Comparison of ENCODE assay signal across 10 cellular contexts in the genomic region with DNA sequence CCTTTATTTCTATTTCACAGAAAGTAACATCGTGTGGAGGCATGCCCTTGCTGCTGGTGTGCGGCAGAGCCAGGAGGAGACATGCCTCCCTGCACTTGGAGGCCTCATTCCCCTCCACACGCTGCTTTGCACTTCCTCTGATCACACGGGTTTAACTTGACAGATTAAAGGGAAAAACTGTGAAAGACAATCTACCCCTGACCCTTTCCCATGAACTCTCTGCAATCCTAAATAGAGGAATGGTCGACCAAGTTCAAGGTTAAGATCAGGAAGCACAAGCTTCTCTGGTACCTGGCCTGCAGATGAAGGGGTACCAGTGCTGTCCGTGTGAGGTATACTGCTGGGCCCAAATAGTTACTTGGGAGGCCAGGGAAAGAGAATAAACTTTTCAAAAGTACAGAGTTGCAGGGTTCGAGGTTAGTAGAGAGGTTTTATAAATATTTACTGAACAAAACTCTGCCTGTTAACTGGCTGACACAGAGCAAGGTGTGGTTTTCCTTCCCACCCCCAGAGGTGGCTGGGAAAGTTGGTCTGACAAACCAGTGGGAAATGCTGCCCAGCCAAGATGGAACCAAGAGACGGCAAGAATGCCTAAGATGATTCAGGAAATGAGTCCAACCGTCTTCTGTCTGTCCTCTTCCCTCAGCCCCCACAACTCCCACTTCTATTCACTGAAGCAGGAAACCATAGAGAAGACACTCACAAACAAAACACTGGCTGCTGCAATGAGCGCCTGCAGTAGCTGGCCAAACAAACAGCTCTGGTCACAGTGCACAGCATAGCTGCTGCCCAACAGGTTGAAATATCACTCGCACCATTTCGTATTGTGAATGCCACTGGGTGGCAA.
DNase-seq lines count a peak whose midpoint lies in the region; TF ChIP-seq lines count a peak whose summit lies in the region.
"Had no signal": no experiment of that assay in that cellular context is flagged by ENCODE, and none has a peak within 500 bp of the region (broad histone marks: within the 10 kb centered on the region; RNA-seq: fewer than 3 reads in every experiment).

No MANE protein-coding gene starts in this region.

- peak; percentile 57 for DNase-seq in MCF 10A (ENCODE audit: unreplicated experiment)
- no peak for DNase-seq in breast epithelium (ENCODE audit: low spot score in 2 of 2)
- peak; percentile 97 for DNase-seq in M059J (ENCODE audit: low read depth)
- no peak for DNase-seq in esophagus squamous epithelium (lab: John Stamatoyannopoulos, UW)
- DNase-seq in transverse colon = no peak
- no peak for DNase-seq in NCI-H524 treated with DMSO at 0.1 percent for 48 hours (lab: John Stamatoyannopoulos, UW)
- no peak for DNase-seq in left ventricle myocardium inferior
- DNase-seq in uterus = no peak
- DNase-seq: AML-193 had no signal

- WGBS in esophagus squamous epithelium, 2 donors = 21 to 31% methylated on average over 11 to 12 of the region's 12 CpGs
- 25 to 41% methylated on average over 3 to 12 of the region's 12 CpGs for WGBS in transverse colon (ENCODE audit: low coverage in 1 of 2), 2 donors

- peaks cover 24% of the 10 kb centered on the region for H3K36me3 Mint-ChIP-seq in MCF 10A (ENCODE audit: insufficient read depth, unreplicated experiment)

- H3K27ac ChIP-seq in breast epithelium (no peak overlapping the region), esophagus squamous epithelium (peak overlapping the region in 3 of 4 donors; percentile 7 to 37 (median 34)), transverse colon (peak overlapping the region in 3 of 4 donors; percentile 64 to 68 (median 64)), left ventricle myocardium inferior (replicated peaks) (no peak overlapping the region), uterus (no peak overlapping the region)
- H3K27ac ChIP-seq: parathyroid adenoma had no signal

- H3K27me3 Mint-ChIP-seq in MCF 10A (ENCODE audit: insufficient read depth, unreplicated experiment) = no peaks in the 10 kb centered on the region

- in situ Hi-C loops in transverse colon (cut with MboI; ENCODE audit: low pct_ligation_motif_present in 1 of 4, low pct_unique_long_range_greater_than_20kb in 1 of 4, low sequenced_read_pairs in 3 of 4) = no loop called here

- TF ChIP-seq CTCF in MCF 10A (IDR thresholded peaks at IDR 0.05; ENCODE audit: unreplicated experiment) (no peak), breast epithelium (IDR thresholded peaks at IDR 0.05) (no peak), esophagus squamous epithelium (IDR thresholded peaks at IDR 0.05) (no peak), transverse colon (IDR thresholded peaks at IDR 0.05) (peak in 1 of 5 experiments; percentile 10), left ventricle myocardium inferior (IDR thresholded peaks at IDR 0.05; ENCODE audit: borderline replicate concordance) (no peak), uterus (IDR thresholded peaks at IDR 0.05) (no peak)

- no peak overlapping the region for H3K4me3 Mint-ChIP-seq in MCF 10A (ENCODE audit: unreplicated experiment)

- H3K36me3 ChIP-seq in breast epithelium = no peaks in the 10 kb centered on the region
- H3K36me3 ChIP-seq in esophagus squamous epithelium = no peaks in the 10 kb centered on the region
- no peaks in the 10 kb centered on the region for H3K36me3 ChIP-seq in transverse colon
- H3K36me3 ChIP-seq in left ventricle myocardium inferior = no peaks in the 10 kb centered on the region
- no peaks in the 10 kb centered on the region for H3K36me3 ChIP-seq in uterus

- no peaks in the 10 kb centered on the region for H3K27me3 ChIP-seq in breast epithelium
- no peaks in the 10 kb centered on the region for H3K27me3 ChIP-seq in esophagus squamous epithelium
- H3K27me3 ChIP-seq in transverse colon = no peaks in the 10 kb centered on the region
- no peaks in the 10 kb centered on the region for H3K27me3 ChIP-seq in left ventricle myocardium inferior (ENCODE audit: low read depth)
- no peaks in the 10 kb centered on the region for H3K27me3 ChIP-seq in uterus

- H3K27ac Mint-ChIP-seq in MCF 10A (ENCODE audit: low read depth, unreplicated experiment) = no peak overlapping the region

- H3K9me3 Mint-ChIP-seq in MCF 10A (ENCODE audit: unreplicated experiment) = no peaks in the 10 kb centered on the region

- no peak for TF ChIP-seq POLR2A in breast epithelium (IDR thresholded peaks at IDR 0.05)
- no peak for TF ChIP-seq POLR2A in esophagus squamous epithelium (IDR thresholded peaks at IDR 0.05)
- TF ChIP-seq POLR2A in transverse colon (IDR thresholded peaks at IDR 0.05) = no peak
- no peak for TF ChIP-seq POLR2A in uterus (IDR thresholded peaks at IDR 0.05)

- H3K4me3 ChIP-seq in breast epithelium (no peak overlapping the region), esophagus squamous epithelium (no peak overlapping the region), transverse colon (no peak overlapping the region), left ventricle myocardium inferior (no peak overlapping the region), uterus (no peak overlapping the region)

- intact Hi-C loops in MCF 10A (cut with micrococcal nuclease) (no loop called here), breast epithelium (cut with DNase I; ENCODE audit: low total_unique reads) (no loop called here), esophagus squamous epithelium (cut with DNase I) (no loop called here), transverse colon (cut with DNase I; ENCODE audit: low total_unique reads) (no loop called here), left ventricle myocardium inferior (cut with micrococcal nuclease) (no loop called here), uterus (cut with DNase I; ENCODE audit: low total_unique reads) (no loop called here)

- POLR2A ChIA-PET in MCF 10A (lab: Yijun Ruan, JAX) = interaction anchor here (0.6 to 2.3 kb wide), 7 partner anchors 9 to 1716 kb away, joined by 3 to 10 read pairs (median 5); no protein-coding TSS in a partner anchor

- TF ChIP-seq EP300 in transverse colon (IDR thresholded peaks at IDR 0.05; ENCODE audit: low read depth) = no peak

- BruUV-seq in MCF 10A (replicated peaks; lab: Mats Ljungman, UMichigan) = no TSS peak

- H3K9me3 ChIP-seq in breast epithelium (no peaks in the 10 kb centered on the region), esophagus squamous epithelium (no peaks in the 10 kb centered on the region), transverse colon (no peaks in the 10 kb centered on the region), left ventricle myocardium inferior (replicated peaks) (no peaks in the 10 kb centered on the region), uterus (no peaks in the 10 kb centered on the region)

- H3K4me1 ChIP-seq in breast epithelium (no peaks in the 10 kb centered on the region), esophagus squamous epithelium (peaks cover 5 to 28% (median 12%) of the 10 kb centered on the region in 3 donors), transverse colon (peaks cover 2 to 41% (median 28%) of the 10 kb centered on the region in 4 donors), left ventricle myocardium inferior (peaks cover 6% of the 10 kb centered on the region), uterus (no peaks in the 10 kb centered on the region)

- peaks cover 19% of the 10 kb centered on the region for H3K4me1 Mint-ChIP-seq in MCF 10A (ENCODE audit: insufficient read depth, unreplicated experiment)

- CTCF ChIA-PET in MCF 10A (lab: Yijun Ruan, JAX) = interaction anchor here (0.6 to 2.8 kb wide), 5 partner anchors 8 to 23 kb away, joined by 3 to 15 read pairs (median 5); no protein-coding TSS in a partner anchor

Comparison
In these comparisons a context has a peak if more than half of its experiments do, and no peak if none do; other contexts are left out.
1. DNase-seq: peak in MCF 10A (single experiment) and M059J (single experiment); none in breast epithelium (0 of 2), esophagus squamous epithelium (single experiment), transverse colon (single experiment), NCI-H524 treated with DMSO at 0.1 percent for 48 hours (single experiment), left ventricle myocardium inferior (single experiment) and uterus (0 of 2).
2. H3K27ac ChIP-seq: peak in esophagus squamous epithelium (3 of 4) and transverse colon (3 of 4); none in breast epithelium (0 of 2), left ventricle myocardium inferior (single experiment) and uterus (0 of 2).